Comparison of ENCODE assay signal across 8 cellular contexts in genomic region chr1:153658400-153659174, GRCh38. TPM values are rescaled to one million over a fixed set of nuclear protein-coding genes. Genes with fewer than 3 reads are reported as not detected.
DNase-seq lines count a peak whose midpoint lies in the region; ATAC-seq, FAIRE-seq and TF ChIP-seq lines count a peak whose summit lies in the region.

TSS of gene SNAPIN (plus strand) at chr1:153658703. CDS start at chr1:153658744, 41 bp downstream.

- H3K27ac ChIP-seq in adipose tissue (ENCODE audit: low read depth, low read length), result peak within 1 kb of the TSS; percentile 64
- peak within 1 kb of the TSS; percentile 92 to 99 (median 94) for H3K27ac ChIP-seq in upper lobe of left lung

- DNase-seq in GM12891 (ENCODE audit: insufficient read length, low spot score) (peak; percentile 87), NCI-H1436 (lab: John Stamatoyannopoulos, UW) (peak; percentile 79), T-helper 1 cell (peak; percentile 70 to 91 (median 83)), cardiac septum (ENCODE audit: low spot score) (peak; percentile 96), posterior vena cava (ENCODE audit: low spot score) (peak; percentile 97), upper lobe of left lung (peak; percentile 93 to 98)

- intact Hi-C loops in cardiac septum (cut with DNase I) (loop anchor here (2.0 kb wide), 1 partner anchor 24 kb away; the partner anchor contains the start of gene CHTOP), posterior vena cava (cut with DNase I) (no loop called here)

- peak; percentile 87 for FAIRE-seq in GM12891 (lab: Jason Lieb, UNC)

- ATAC-seq in HG02798 (IDR thresholded peaks at IDR 0.05; ENCODE audit: poor library complexity, unreplicated experiment) (peak; percentile 87), upper lobe of left lung (ENCODE audit: low FRiP score in 2 of 2) (peak; percentile 97 to 99)

- peak within 1 kb of the TSS; percentile 48 to 95 (median 77) for H3K4me3 ChIP-seq in upper lobe of left lung

- TF ChIP-seq CTCF in upper lobe of left lung (IDR thresholded peaks at IDR 0.05), result peak in 3 of 6 experiments; percentile 19 to 23 (median 20)

- 2% methylated on average over 53 of the region's 53 CpGs for WGBS in adipose tissue, 3 donors
- WGBS in upper lobe of left lung, 2 donors, result 3 to 10% methylated on average over 10 to 51 of the region's 53 CpGs

- H3K9me3 ChIP-seq in upper lobe of left lung, result no peaks in the 10 kb centered on the region

- peaks cover 8 to 18% (median 13%) of the 10 kb centered on the region in 4 donors for H3K4me1 ChIP-seq in upper lobe of left lung

- peak; percentile 80 for TF ChIP-seq POLR2A in GM12891 (IDR thresholded peaks at IDR 0.05; ENCODE audit: low read depth, low read length)
- TF ChIP-seq POLR2A in upper lobe of left lung (IDR thresholded peaks at IDR 0.05), result peak in 3 of 4 donors; percentile 35 to 83 (median 47)

- TF ChIP-seq EP300 in upper lobe of left lung (IDR thresholded peaks at IDR 0.05), result peak in 1 of 4 donors; percentile 66

- peaks cover 15 to 31% (median 29%) of the 10 kb centered on the region in 4 donors for H3K36me3 ChIP-seq in upper lobe of left lung

- no peaks in the 10 kb centered on the region for H3K27me3 ChIP-seq in upper lobe of left lung

TF ChIP-seq in GM12891, 5 proteins besides CTCF, POLR2A, EP300 and RAD21:
- TF ChIP-seq TAF1 (IDR thresholded peaks at IDR 0.05; ENCODE audit: low read depth, low read length), result peak; percentile 78; the same call in 1 of the 2 replicates
- TF ChIP-seq PAX5 (IDR thresholded peaks at IDR 0.05; ENCODE audit: insufficient read depth, low read length, severe bottlenecking), result no peak
- TF ChIP-seq SPI1 (IDR thresholded peaks at IDR 0.05; ENCODE audit: low read depth, low read length), result no peak
- 0 out of 2 replicates have a peak, but pooled peaks have one; percentile 21 for TF ChIP-seq POU2F2 (IDR thresholded peaks at IDR 0.05; ENCODE audit: low read depth, low read length)
- TF ChIP-seq POLR2AphosphoS5 (IDR thresholded peaks at IDR 0.05; ENCODE audit: low read depth, low read length), result peak; percentile 74

RNA-seq across cellular contexts. Expression of gene SNAPIN, which starts in this region (rescaled TPM):
- 40.6 TPM for polyA plus RNA-seq in GM12891 (2012; ENCODE audit: low read depth, missing spikeins)
- polyA plus RNA-seq in adipose tissue, result 10 to 100 TPM; 15.2 to 52.2 (median 49.1) TPM
- total RNA-seq in cardiac septum, result 62.1 TPM
- 10 to 100 TPM; 30.3 to 31.2 TPM for total RNA-seq in posterior vena cava
- total RNA-seq in upper lobe of left lung, result 10 to 100 TPM; 13.5 to 44.4 (median 35.2) TPM

Comparison
In these comparisons a context has a peak if more than half of its experiments do, and no peak if none do; other contexts are left out.
1. Peak in every context shown above with its lines: DNase-seq, ATAC-seq, H3K4me3 ChIP-seq and H3K27ac ChIP-seq.